8 cellular contexts compared by ENCODE assay signal in the genomic region with DNA sequence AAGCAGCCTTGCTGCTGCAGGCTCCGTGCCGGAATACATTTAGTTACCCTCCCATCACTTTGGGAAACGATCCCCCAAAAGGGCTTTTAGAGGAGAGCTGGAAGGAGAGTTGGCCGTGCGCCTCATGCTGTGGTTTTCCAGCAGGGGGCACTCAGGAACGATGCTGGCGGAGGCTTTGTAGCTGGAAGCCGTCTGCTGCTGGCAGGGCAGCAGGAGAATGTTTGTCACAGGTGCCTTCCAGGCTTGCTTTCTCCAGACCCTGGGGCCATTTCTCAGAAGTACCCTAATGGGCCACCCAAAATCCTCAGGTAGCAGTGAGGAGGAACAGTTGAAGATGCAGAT. TPM values are rescaled to one million over a fixed set of nuclear protein-coding genes. Genes with fewer than 3 reads are reported as not detected.
DNase-seq lines count a peak whose midpoint lies in the region; ATAC-seq, FAIRE-seq and TF ChIP-seq lines count a peak whose summit lies in the region.

No MANE protein-coding gene starts in this region.

- POLR2A ChIA-PET in K562 (lab: Yijun Ruan, JAX): interaction anchor here (1.1 to 1.3 kb wide), 3 partner anchors 9 to 16 kb away, joined by 3 to 6 read pairs (median 5); no protein-coding TSS in a partner anchor

- H3K27ac ChIP-seq in BLaER1 (no peak overlapping the region), K562 (ENCODE audit: extremely low read depth, low read depth, low read length) (no peak overlapping the region), kidney (ENCODE audit: low read depth in 2 of 2, low read length in 2 of 2) (no peak overlapping the region)

- H3K36me3 ChIP-seq in BLaER1 (peaks cover 87% of the 10 kb centered on the region), K562 (ENCODE audit: control insufficient read depth, insufficient read depth, low read length) (peaks cover 25% of the 10 kb centered on the region; the same call in 1 of the 3 replicates), kidney (ENCODE audit: control insufficient read depth in 1 of 2, insufficient read depth in 2 of 2, low read length in 2 of 2) (peaks cover 4 to 12% of the 10 kb centered on the region in 2 donors)

- intact Hi-C loops in K562 (cut with micrococcal nuclease): no loop called here
- intact Hi-C loops in kidney (cut with DNase I): no loop called here

- TF ChIP-seq EP300 in K562 (IDR thresholded peaks at IDR 0.05; ENCODE audit: low read length): no peak

- no peaks in the 10 kb centered on the region for H3K9me3 ChIP-seq in BLaER1
- no peaks in the 10 kb centered on the region for H3K9me3 ChIP-seq in K562 (replicated peaks; ENCODE audit: control insufficient read depth, insufficient read depth, low read depth, low read length)
- H3K9me3 ChIP-seq in kidney (ENCODE audit: control insufficient read depth in 1 of 2, low read length in 2 of 2): no peaks in the 10 kb centered on the region

- TF ChIP-seq CTCF in HFF-Myc (IDR thresholded peaks at IDR 0.05; ENCODE audit: low read depth, low read length, missing control alignments): peak; percentile 77
- TF ChIP-seq CTCF in K562 (IDR thresholded peaks at IDR 0.05 in 2 of 3, conservative IDR thresholded peaks at IDR 0.05 in 1 of 3; ENCODE audit: insufficient read depth in 2 of 3, low read depth in 1 of 3, low read length in 3 of 3): peak; percentile 69 to 78 (median 71)
- TF ChIP-seq CTCF in kidney (IDR thresholded peaks at IDR 0.05; ENCODE audit: borderline replicate concordance, extremely low read depth, insufficient read depth): peak; percentile 61

- H3K9me1 ChIP-seq in K562 (ENCODE audit: control insufficient read depth, insufficient read depth, low read length): peaks cover 2% of the 10 kb centered on the region

- FAIRE-seq in K562 (lab: Jason Lieb, UNC) (peak; percentile 55), kidney (lab: Jason Lieb, UNC) (no peak)

- H3K4me1 ChIP-seq in BLaER1: peaks cover 59% of the 10 kb centered on the region
- peaks cover 0 to 13% of the 10 kb centered on the region in 2 experiments; a peak in 2 of 5 replicates for H3K4me1 ChIP-seq in K562 (replicated peaks in 1 of 2; ENCODE audit: control insufficient read depth in 2 of 2, insufficient read depth in 2 of 2, low read length in 2 of 2)
- no peaks in the 10 kb centered on the region for H3K4me1 ChIP-seq in kidney (ENCODE audit: control insufficient read depth in 1 of 2, insufficient read depth in 1 of 2, low read depth in 1 of 2, low read length in 2 of 2)

- H2AFZ ChIP-seq in K562 (ENCODE audit: low read depth, low read length): no peak overlapping the region

- H3K4me2 ChIP-seq in BLaER1: peak overlapping the region; percentile 19; the same call in 1 of the 2 replicates
- no peak overlapping the region for H3K4me2 ChIP-seq in K562 (ENCODE audit: insufficient read depth, low read length)

- no peak overlapping the region for H3K9ac ChIP-seq in BLaER1
- no peak overlapping the region for H3K9ac ChIP-seq in K562 (ENCODE audit: insufficient read depth in 1 of 2, low read depth in 2 of 2, low read length in 2 of 2)
- H3K9ac ChIP-seq in kidney (ENCODE audit: low read length in 2 of 2): no peak overlapping the region

- DNase-seq in HFF-Myc (ENCODE audit: extremely low read depth, low read depth) (no peak), SK-MEL-5 (ENCODE audit: low read depth, low spot score) (peak; percentile 59), K562 (ENCODE audit: extremely low read depth in 1 of 4, low spot score in 3 of 4) (peak in 2 of 4 experiments; percentile 43 to 50), kidney (no peak)
- DNase-seq in stimulated activated CD4-positive, alpha-beta T cell treated with anti-CD3 and anti-CD28 coated beads, Interleukin-4, amount 100 ng/mL, for 24 hours: peak; percentile 49

- ATAC-seq in K562 (peak; percentile 73), HG03457 (IDR thresholded peaks at IDR 0.05; ENCODE audit: unreplicated experiment) (no peak), HG02623 (IDR thresholded peaks at IDR 0.05; ENCODE audit: unreplicated experiment) (no peak)

- CTCF ChIA-PET in K562 (lab: Yijun Ruan, JAX; ENCODE audit: low intra/inter-chr PET ratio): interaction anchor here (0.7 to 3.0 kb wide), 3 partner anchors 37 to 399 kb away, joined by 3 to 29 read pairs (median 9); no protein-coding TSS in a partner anchor

- peaks cover 31% of the 10 kb centered on the region; the same call in 1 of the 2 replicates for H4K20me1 ChIP-seq in BLaER1
- H4K20me1 ChIP-seq in K562 (replicated peaks; ENCODE audit: control insufficient read depth, insufficient read depth, low read length): no peaks in the 10 kb centered on the region

- 26% methylated on average over 6 of the region's 8 CpGs for WGBS in K562 (ENCODE audit: insufficient coverage, low coverage, missing lambda C conversion rate)

- TF ChIP-seq RAD21 in K562 (CRISPR knock-in tag; conservative IDR thresholded peaks at IDR 0.05 in 1 of 2, IDR thresholded peaks at IDR 0.05 in 1 of 2): peak; percentile 44 to 65

- no peak overlapping the region for H3K4me3 ChIP-seq in BLaER1
- no peak overlapping the region for H3K4me3 ChIP-seq in HFF-Myc (replicated peaks; ENCODE audit: low read depth, low read length)
- no peak overlapping the region for H3K4me3 ChIP-seq in K562
- no peak overlapping the region for H3K4me3 ChIP-seq in kidney (ENCODE audit: low read length in 2 of 2)

- H3K27me3 ChIP-seq in BLaER1: no peaks in the 10 kb centered on the region
- no peaks in the 10 kb centered on the region for H3K27me3 ChIP-seq in K562 (ENCODE audit: control insufficient read depth in 2 of 2, insufficient read depth in 2 of 2, low read length in 2 of 2)

- in situ Hi-C loops in SK-MEL-5 (cut with HindIII; ENCODE audit: low pct_unique_long_range_greater_than_20kb, low sequenced_read_pairs) (no loop called here), K562 (cut with MboI) (loop anchor here (25.0 kb wide), 1 partner anchor 397 kb away; the partner anchor contains the start of gene HORMAD2)

- no TSS peak for BruUV-seq in K562 (replicated peaks; lab: Mats Ljungman, UMichigan)

- TF ChIP-seq POLR2A in K562 (conservative IDR thresholded peaks at IDR 0.05): no peak

- H3K79me2 ChIP-seq in K562 (ENCODE audit: control insufficient read depth, insufficient read depth, low read length): no peaks in the 10 kb centered on the region

TF ChIP-seq in K562, 482 proteins besides CTCF, POLR2A, EP300 and RAD21 (continues in another document):
- TF ChIP-seq TEAD1 (CRISPR knock-in tag; IDR thresholded peaks at IDR 0.05) (no peak), SP1 (CRISPR knock-in tag; IDR thresholded peaks at IDR 0.05) (no peak), GTF2A2 (tag; IDR thresholded peaks at IDR 0.05) (no peak), CC2D1A (IDR thresholded peaks at IDR 0.05) (no peak), SMC3 (conservative IDR thresholded peaks at IDR 0.05; ENCODE audit: insufficient read depth, low read depth, low read length) (peak; percentile 71), PHF20 (IDR thresholded peaks at IDR 0.05; ENCODE audit: partially characterized antibody) (no peak), ZNF197 (CRISPR knock-in tag; IDR thresholded peaks at IDR 0.05; ENCODE audit: low read depth) (no peak), HMG20A (CRISPR knock-in tag; conservative IDR thresholded peaks at IDR 0.05) (no peak)
- TF ChIP-seq, protein P1, sequence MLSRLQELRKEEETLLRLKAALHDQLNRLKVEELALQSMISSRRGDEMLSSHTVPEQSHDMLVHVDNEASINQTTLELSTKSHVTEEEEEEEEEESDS (CRISPR knock-in tag; IDR thresholded peaks at IDR 0.05): no peak
- TF ChIP-seq, protein P2, sequence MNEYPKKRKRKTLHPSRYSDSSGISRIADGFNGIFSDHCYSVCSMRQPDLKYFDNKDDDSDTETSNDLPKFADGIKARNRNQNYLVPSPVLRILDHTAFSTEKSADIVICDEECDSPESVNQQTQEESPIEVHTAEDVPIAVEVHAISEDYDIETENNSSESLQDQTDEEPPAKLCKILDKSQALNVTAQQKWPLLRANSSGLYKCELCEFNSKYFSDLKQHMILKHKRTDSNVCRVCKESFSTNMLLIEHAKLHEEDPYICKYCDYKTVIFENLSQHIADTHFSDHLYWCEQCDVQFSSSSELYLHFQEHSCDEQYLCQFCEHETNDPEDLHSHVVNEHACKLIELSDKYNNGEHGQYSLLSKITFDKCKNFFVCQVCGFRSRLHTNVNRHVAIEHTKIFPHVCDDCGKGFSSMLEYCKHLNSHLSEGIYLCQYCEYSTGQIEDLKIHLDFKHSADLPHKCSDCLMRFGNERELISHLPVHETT (CRISPR knock-in tag; conservative IDR thresholded peaks at IDR 0.05 in 1 of 2, IDR thresholded peaks at IDR 0.05 in 1 of 2): no peak

RNA-seq across cellular contexts. Expression of gene CABP7, which starts 30.0 kb away (rescaled TPM):
- total RNA-seq in SK-MEL-5 (2014; rRNA removed; shearing (Covaris generic)): 0.13 TPM in 1 of 2 replicates, not detected in the other
- not detected in 2 replicates for polyA plus RNA-seq in SK-MEL-5 (2015; cell fraction: cytosol; rRNA removed)
- polyA plus RNA-seq in SK-MEL-5 (2015; cell fraction: nucleus; rRNA removed): not detected in 2 replicates
- not detected in 2 replicates for total RNA-seq in K562 (2011; cell fraction: chromatin; rRNA removed; ENCODE audit: low replicate concordance)
- total RNA-seq in K562 (2011; cell fraction: nucleolus; rRNA removed): not detected in 2 replicates
- not detected in 2 replicates for total RNA-seq in K562 (2011; cell fraction: nucleoplasm; rRNA removed)
- total RNA-seq in K562 (2014; rRNA removed) (not detected in 2 replicates), K562 (2014; rRNA removed; fragmentation: Illumina TruSeq; extraction: Trizol) (not detected in 2 replicates), K562 (2015; rRNA removed; fragmentation: Illumina TruSeq; extraction: Trizol) (not detected in 2 replicates), K562 (2021) (not detected in 2 replicates), kidney (0.06 TPM)
- polyA plus RNA-seq in K562 (2011; rRNA removed) (not detected in 2 replicates), K562 (2014; fragmentation: Illumina TruSeq; extraction: Trizol) (not detected in 2 replicates), K562 (2014; fragmentation: Nextera tagmentation; extraction: Ambion mirVana) (not detected), K562 (2014; rRNA removed) (not detected in 2 replicates), kidney (ENCODE audit: insufficient read depth, low read depth, low replicate concordance) (not detected)
- 0.01 TPM in 1 of 2 replicates, not detected in the other for polyA plus RNA-seq in K562 (2011; cell fraction: cytosol; rRNA removed)
- 0.06 TPM in 1 of 2 replicates, not detected in the other for polyA plus RNA-seq in K562 (2011; cell fraction: nucleus; rRNA removed)
- 0.05 TPM in 1 of 2 replicates, not detected in the other for polyA plus RNA-seq in K562 (2012)
- not detected in 2 replicates for polyA minus RNA-seq in K562 (2011; rRNA and poly(A)+ RNA removed)
- polyA minus RNA-seq in K562 (2011; cell fraction: cytosol; rRNA and poly(A)+ RNA removed): not detected in 2 replicates
- not detected in 2 replicates for polyA minus RNA-seq in K562 (2011; cell fraction: nucleus; rRNA and poly(A)+ RNA removed)

Comparison
In these comparisons a context has a peak if more than half of its experiments do, and no peak if none do; other contexts are left out.
1. DNase-seq: peak in SK-MEL-5 (single experiment) and stimulated activated CD4-positive, alpha-beta T cell treated with anti-CD3 and anti-CD28 coated beads, Interleukin-4, amount 100 ng/mL, for 24 hours (single experiment); none in HFF-Myc (single experiment) and kidney (single experiment).
2. Peak in every context shown above with its lines, with median percentiles within 50 percentile points of each other: CTCF ChIP-seq.